In genomic region chr2:112585873-112586477, GRCh38 we compare ENCODE assay signal across 16 cellular contexts. TPM values are rescaled to one million over a fixed set of nuclear protein-coding genes. Genes with fewer than 3 reads are reported as not detected.
DNase-seq lines count a peak whose midpoint lies in the region; ATAC-seq and TF ChIP-seq lines count a peak whose summit lies in the region.
"Had no signal": no experiment of that assay in that cellular context is flagged by ENCODE, and none has a peak within 500 bp of the region (broad histone marks: within the 10 kb centered on the region; RNA-seq: fewer than 3 reads in every experiment).

No MANE protein-coding gene starts in this region.

- no peaks in the 10 kb centered on the region for H4K20me1 ChIP-seq in SK-N-SH (ENCODE audit: insufficient read depth)

- TF ChIP-seq CTCF in MCF 10A (IDR thresholded peaks at IDR 0.05; ENCODE audit: unreplicated experiment) (no peak), breast epithelium (IDR thresholded peaks at IDR 0.05) (no peak), activated B cell treated with CpG ODN at 0.5 μM for 24 hours (IDR thresholded peaks at IDR 0.05) (no peak), upper lobe of right lung (IDR thresholded peaks at IDR 0.05) (no peak), SK-N-SH (IDR thresholded peaks at IDR 0.05) (no peak)

- CTCF ChIA-PET in MCF 10A (lab: Yijun Ruan, JAX): interaction anchor here (0.6 to 1.8 kb wide), 2 partner anchors 140 to 299 kb away, joined by 3 to 9 read pairs; no protein-coding TSS in a partner anchor
- CTCF ChIA-PET in activated B cell treated with CpG ODN at 0.5 μM for 24 hours (lab: Charles Lee): no interaction called here
- CTCF ChIA-PET in SK-N-SH (lab: Yijun Ruan, JAX): interaction anchor here (1.6 to 3.7 kb wide), 2 partner anchors 14 to 464 kb away, joined by 6 to 28 read pairs; no protein-coding TSS in a partner anchor

- no TSS peak for BruUV-seq in MCF 10A (replicated peaks; lab: Mats Ljungman, UMichigan)

- H3K36me3 Mint-ChIP-seq in MCF 10A (ENCODE audit: insufficient read depth, unreplicated experiment) (peaks cover 49% of the 10 kb centered on the region), activated B cell treated with CpG ODN at 0.5 μM for 24 hours (ENCODE audit: low read depth) (peaks cover 33% of the 10 kb centered on the region)

- ATAC-seq in activated B cell treated with CpG ODN at 0.5 μM for 24 hours (ENCODE audit: low read depth): no peak
- no peak for ATAC-seq in left lobe of liver
- ATAC-seq in upper lobe of right lung: no peak
- ATAC-seq in GM19324 (IDR thresholded peaks at IDR 0.05; ENCODE audit: low FRiP score, unreplicated experiment): no peak
- no peak for ATAC-seq in HG02870 (IDR thresholded peaks at IDR 0.05; ENCODE audit: unreplicated experiment)
- ATAC-seq: SK-N-SH treated with all-trans-retinoic acid at 6 μM for 48 hours had no signal

- H3K27me3 Mint-ChIP-seq in MCF 10A (ENCODE audit: insufficient read depth, unreplicated experiment) (no peaks in the 10 kb centered on the region), activated B cell treated with CpG ODN at 0.5 μM for 24 hours (no peaks in the 10 kb centered on the region)

- H3K27me3 ChIP-seq in breast epithelium (no peaks in the 10 kb centered on the region), upper lobe of right lung (no peaks in the 10 kb centered on the region), SK-N-SH (ENCODE audit: insufficient read depth) (no peaks in the 10 kb centered on the region)

- H3K9ac ChIP-seq in SK-N-SH: no peak overlapping the region

- peak overlapping the region; percentile 92 for H3K4me3 Mint-ChIP-seq in MCF 10A (ENCODE audit: unreplicated experiment)
- H3K4me3 Mint-ChIP-seq in activated B cell treated with CpG ODN at 0.5 μM for 24 hours: peak overlapping the region; percentile 42

- no peak for DNase-seq in MCF 10A (ENCODE audit: unreplicated experiment)
- no peak for DNase-seq in breast epithelium (ENCODE audit: low spot score in 2 of 2)
- no peak for DNase-seq in activated B cell treated with CpG ODN at 0.5 μM for 24 hours
- peak; percentile 46 for DNase-seq in left lobe of liver (ENCODE audit: low spot score)
- no peak for DNase-seq in upper lobe of right lung
- no peak for DNase-seq in SK-N-SH
- DNase-seq: caudate nucleus, DMS79 treated with DMSO at 0.1 percent for 48 hours, endodermal cell, foreskin fibroblast, NCI-H1436 treated with DMSO at 0.1 percent for 48 hours, NCI-H510A treated with DMSO at 0.1 percent for 48 hours had no signal

- H3K4me2 ChIP-seq in SK-N-SH: no peak overlapping the region; the same call in 1 of the 2 replicates

- no peaks in the 10 kb centered on the region for H3K9me3 ChIP-seq in breast epithelium
- H3K9me3 ChIP-seq in upper lobe of right lung: no peaks in the 10 kb centered on the region
- H3K9me3 ChIP-seq in SK-N-SH: no peaks in the 10 kb centered on the region

- H3K4me3 ChIP-seq in breast epithelium (no peak overlapping the region), upper lobe of right lung (no peak overlapping the region), SK-N-SH (ENCODE audit: low read depth in 2 of 2, low read length in 1 of 2) (no peak overlapping the region)
- H3K4me3 ChIP-seq: lung had no signal

- TF ChIP-seq RAD21 in SK-N-SH (IDR thresholded peaks at IDR 0.05; ENCODE audit: low read length): no peak

- POLR2A ChIA-PET in MCF 10A (lab: Yijun Ruan, JAX): interaction anchor here (1.4 to 3.5 kb wide), 2 partner anchors 14 to 60 kb away, joined by 7 to 31 read pairs; partner anchors contain the start of gene SLC20A1
- POLR2A ChIA-PET in activated B cell treated with CpG ODN at 0.5 μM for 24 hours (lab: Charles Lee): interaction anchor here (0.6 to 3.5 kb wide), 5 partner anchors 38 to 595 kb away, joined by 3 to 16 read pairs (median 4); partner anchors contain the start of gene SLC20A1
- POLR2A ChIA-PET in SK-N-SH (lab: Yijun Ruan, JAX): interaction anchor here (1.1 kb wide), 1 partner anchor 531 kb away, joined by 3 read pairs; the partner anchor contains the start of gene TMEM87B

- H2AFZ ChIP-seq in SK-N-SH (ENCODE audit: low read depth): no peak overlapping the region

- intact Hi-C loops in MCF 10A (cut with micrococcal nuclease): no loop called here
- intact Hi-C loops in breast epithelium (cut with DNase I; ENCODE audit: low total_unique reads): no loop called here
- intact Hi-C loops in activated B cell treated with CpG ODN at 0.5 μM for 24 hours (cut with micrococcal nuclease): loop anchor here (10.0 kb wide), 1 partner anchor 701 kb away; the partner anchor contains the start of gene ANAPC1
- intact Hi-C loops in upper lobe of right lung (cut with DNase I): no loop called here

- no peak for TF ChIP-seq EP300 in SK-N-SH (IDR thresholded peaks at IDR 0.05; ENCODE audit: borderline replicate concordance in 1 of 2, low read depth in 1 of 2, low read length in 1 of 2)

- peaks cover 18% of the 10 kb centered on the region for H3F3A ChIP-seq in SK-N-SH (replicated peaks; ENCODE audit: insufficient read depth)

- H3K27ac Mint-ChIP-seq in MCF 10A (ENCODE audit: low read depth, unreplicated experiment) (peak overlapping the region; percentile 100), activated B cell treated with CpG ODN at 0.5 μM for 24 hours (no peak overlapping the region)

- H3K36me3 ChIP-seq in breast epithelium: no peaks in the 10 kb centered on the region
- H3K36me3 ChIP-seq in upper lobe of right lung: peaks cover 12% of the 10 kb centered on the region
- peaks cover 10 to 18% of the 10 kb centered on the region in 2 experiments for H3K36me3 ChIP-seq in SK-N-SH (replicated peaks in 1 of 2; ENCODE audit: control insufficient read depth in 1 of 2, insufficient read depth in 2 of 2, low read length in 1 of 2)

- TF ChIP-seq POLR2A in breast epithelium (IDR thresholded peaks at IDR 0.05): no peak

- H3K27ac ChIP-seq in breast epithelium (peak overlapping the region in 1 of 2 donors; percentile 13), upper lobe of right lung (peak overlapping the region; percentile 92), SK-N-SH (ENCODE audit: low read depth in 2 of 2, low read length in 1 of 2) (no peak overlapping the region; a peak in 1 of 4 replicates)

- H3K4me1 ChIP-seq in breast epithelium (no peaks in the 10 kb centered on the region), upper lobe of right lung (peaks cover 10% of the 10 kb centered on the region), SK-N-SH (ENCODE audit: control insufficient read depth in 1 of 2, insufficient read depth in 2 of 2, low read depth in 1 of 2, low read length in 1 of 2) (peaks cover 8 to 31% of the 10 kb centered on the region in 2 experiments; a peak in 3 of 4 replicates)

- H3K9me3 Mint-ChIP-seq in MCF 10A (ENCODE audit: unreplicated experiment): no peaks in the 10 kb centered on the region
- no peaks in the 10 kb centered on the region for H3K9me3 Mint-ChIP-seq in activated B cell treated with CpG ODN at 0.5 μM for 24 hours
- H3K9me3 Mint-ChIP-seq: endodermal cell had no signal

- 94% methylated on average over 12 of the region's 18 CpGs for WGBS in SK-N-SH (ENCODE audit: low lambda C conversion rate)

- H3K9me2 ChIP-seq in SK-N-SH: no peaks in the 10 kb centered on the region

- H3K79me2 ChIP-seq in SK-N-SH (ENCODE audit: insufficient read depth): peaks cover 11% of the 10 kb centered on the region

- peaks cover 24% of the 10 kb centered on the region for H3K4me1 Mint-ChIP-seq in MCF 10A (ENCODE audit: insufficient read depth, unreplicated experiment)
- peaks cover 33% of the 10 kb centered on the region for H3K4me1 Mint-ChIP-seq in activated B cell treated with CpG ODN at 0.5 μM for 24 hours

TF ChIP-seq in SK-N-SH, 30 proteins besides CTCF, POLR2A, EP300 and RAD21:
- no peak for TF ChIP-seq FOXJ3 (CRISPR knock-in tag; IDR thresholded peaks at IDR 0.05)
- no peak for TF ChIP-seq GATA2 (CRISPR knock-in tag; IDR thresholded peaks at IDR 0.05)
- no peak for TF ChIP-seq ELF1 (IDR thresholded peaks at IDR 0.05)
- TF ChIP-seq IRF3 (IDR thresholded peaks at IDR 0.05; ENCODE audit: low read depth, low read length): no peak

RNA-seq across cellular contexts. Expression of gene CHCHD5, which starts 1.6 kb away (rescaled TPM):
- total RNA-seq in MCF 10A (2022) (54.5 and 56.1 TPM in 2 replicates), breast epithelium (10 to 100 TPM; 19.0 to 20.2 (median 19.5) TPM), activated B cell treated with CpG ODN at 0.5 μM for 24 hours (26.0 and 28.4 TPM in 2 replicates), left lobe of liver (21.2 TPM), upper lobe of right lung (23.9 TPM)
- 29.9 and 55.9 TPM in 2 replicates for polyA plus RNA-seq in SK-N-SH (2012; rRNA removed)
- 26.1 and 41.4 TPM in 2 replicates for polyA plus RNA-seq in SK-N-SH (2012; cell fraction: cytosol; rRNA removed)
- 29.5 and 43.9 TPM in 2 replicates for polyA plus RNA-seq in SK-N-SH (2012; cell fraction: nucleus; rRNA removed)

RNA-seq across cellular contexts. Expression of gene POLR1B, which starts 43.7 kb away (rescaled TPM):
- total RNA-seq in MCF 10A (2022) (51.6 and 74.0 TPM in 2 replicates), breast epithelium (10 to 100 TPM in 2 of 3 donors, 1 to 10 TPM in 1; 7.8 to 23.7 (median 15.7) TPM), activated B cell treated with CpG ODN at 0.5 μM for 24 hours (43.1 and 48.8 TPM in 2 replicates), left lobe of liver (16.2 TPM), upper lobe of right lung (22.1 TPM)
- 13.4 and 19.1 TPM in 2 replicates for polyA plus RNA-seq in SK-N-SH (2012; rRNA removed)
- 17.1 and 17.9 TPM in 2 replicates for polyA plus RNA-seq in SK-N-SH (2012; cell fraction: cytosol; rRNA removed)
- polyA plus RNA-seq in SK-N-SH (2012; cell fraction: nucleus; rRNA removed): 22.1 and 23.6 TPM in 2 replicates

RNA-seq across cellular contexts. Expression of gene SLC20A1, which starts 59.8 kb away (rescaled TPM):
- 242 and 295 TPM in 2 replicates for total RNA-seq in MCF 10A (2022)
- 10 to 100 TPM; 26.1 to 46.8 (median 42.6) TPM for total RNA-seq in breast epithelium
- 46.9 and 54.6 TPM in 2 replicates for total RNA-seq in activated B cell treated with CpG ODN at 0.5 μM for 24 hours
- total RNA-seq in left lobe of liver: 12.9 TPM
- total RNA-seq in upper lobe of right lung: 59.4 TPM
- polyA plus RNA-seq in SK-N-SH (2012; rRNA removed): 56.3 and 62.0 TPM in 2 replicates
- 52.8 and 58.8 TPM in 2 replicates for polyA plus RNA-seq in SK-N-SH (2012; cell fraction: cytosol; rRNA removed)
- polyA plus RNA-seq in SK-N-SH (2012; cell fraction: nucleus; rRNA removed): 64.5 and 103 TPM in 2 replicates
